In genomic region chr14:65320661-65321308, GRCh38 we compare ENCODE assay signal across 11 cellular contexts.
A peak's percentile ranks its signal among the peaks of the same experiment; 100 is the strongest.
DNase-seq lines count a peak whose midpoint lies in the region; ATAC-seq and TF ChIP-seq lines count a peak whose summit lies in the region.
"Had no signal": no experiment of that assay in that cellular context is flagged by ENCODE, and none has a peak within 500 bp of the region (broad histone marks: within the 10 kb centered on the region; RNA-seq: fewer than 3 reads in every experiment).

No MANE protein-coding gene starts in this region.

- H3K27me3 ChIP-seq in foreskin keratinocyte: no peaks in the 10 kb centered on the region
- H3K27me3 ChIP-seq: neural progenitor cell had no signal

- peak; percentile 4 for ATAC-seq in GM18519 (IDR thresholded peaks at IDR 0.05; ENCODE audit: low FRiP score, unreplicated experiment)
- ATAC-seq in GM21390 (IDR thresholded peaks at IDR 0.05; ENCODE audit: unreplicated experiment): peak; percentile 27
- ATAC-seq in foreskin keratinocyte: peak; percentile 38
- ATAC-seq in GM18873 (IDR thresholded peaks at IDR 0.05; ENCODE audit: low FRiP score, unreplicated experiment): no peak

- H3K9me3 ChIP-seq in KOPT-K1 (ENCODE audit: insufficient read depth, low read length, poor library complexity, severe bottlenecking): peaks cover 4% of the 10 kb centered on the region

- no peaks in the 10 kb centered on the region for H3K36me3 ChIP-seq in KOPT-K1 (ENCODE audit: insufficient read depth, low read length)
- H3K36me3 ChIP-seq: neural progenitor cell had no signal

- H3K4me1 ChIP-seq in foreskin keratinocyte: peaks cover 12% of the 10 kb centered on the region
- H3K4me1 ChIP-seq: neural progenitor cell had no signal

- DNase-seq in foreskin keratinocyte: no peak
- DNase-seq in DMS79 (lab: John Stamatoyannopoulos, UW): no peak
- DNase-seq in DMS53 (lab: John Stamatoyannopoulos, UW): no peak
- DNase-seq: amniotic stem cell, NCI-H1092 treated with DMSO at 0.1 percent for 48 hours had no signal

- H3K27ac ChIP-seq in KOPT-K1 (ENCODE audit: low read depth, low read length, poor library complexity, severe bottlenecking): peak overlapping the region; percentile 35
- no peak overlapping the region for H3K27ac ChIP-seq in foreskin keratinocyte
- H3K27ac ChIP-seq: HL-60, neural progenitor cell had no signal

- peak; percentile 10 for TF ChIP-seq CTCF in foreskin keratinocyte (conservative IDR thresholded peaks at IDR 0.05)
